ENCODE assay signal across 8 cellular contexts in the genomic region with DNA sequence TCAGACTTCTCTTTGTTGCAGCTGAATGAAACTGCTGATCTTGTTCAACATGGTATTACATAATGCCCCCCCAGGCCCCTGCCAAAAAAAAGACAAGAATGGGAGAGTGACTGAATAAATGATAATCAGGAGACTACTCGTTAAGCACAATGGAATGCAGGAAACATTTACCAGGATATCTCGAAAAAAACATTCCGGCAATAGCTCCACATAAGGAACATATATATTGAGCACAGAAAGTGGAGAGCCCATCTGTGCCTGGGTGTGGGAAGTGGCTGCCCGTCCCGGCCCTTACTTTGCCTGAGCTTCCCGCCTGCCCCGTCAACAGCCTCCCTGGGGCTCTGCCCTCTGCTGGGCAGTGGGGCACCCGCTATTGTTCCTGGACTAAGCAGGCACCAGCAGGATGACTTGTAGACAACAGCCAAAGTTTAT. TPM values are rescaled to one million over a fixed set of nuclear protein-coding genes. Genes with fewer than 3 reads are reported as not detected.
DNase-seq lines count a peak whose midpoint lies in the region; ATAC-seq, FAIRE-seq and TF ChIP-seq lines count a peak whose summit lies in the region.

No MANE protein-coding gene starts in this region.

- no peak overlapping the region for H3K27ac ChIP-seq in A549
- no peak overlapping the region for H3K27ac ChIP-seq in naive thymus-derived CD4-positive, alpha-beta T cell (ENCODE audit: low read depth, low read length)

- TF ChIP-seq CTCF in A549 (IDR thresholded peaks at IDR 0.05) (peak; percentile 43), kidney epithelial cell (IDR thresholded peaks at IDR 0.05; ENCODE audit: insufficient read depth, low read length, poor library complexity, severe bottlenecking) (peak; percentile 69)

- H3K9me3 Mint-ChIP-seq in naive thymus-derived CD4-positive, alpha-beta T cell, result peaks cover 0 to 1% (median 0%) of the 10 kb centered on the region in 11 donors

- intact Hi-C loops in naive thymus-derived CD4-positive, alpha-beta T cell (cut with micrococcal nuclease), result loop anchor here in 1 of 2 donors (1.0 kb wide), 1 partner anchor 262 kb away; no protein-coding TSS in a partner anchor

- 74% methylated on average over 8 of the region's 8 CpGs for WGBS in A549 (ENCODE audit: missing lambda C conversion rate)

- peak overlapping the region in 2 of 9 donors; percentile 43 to 62 for H3K27ac Mint-ChIP-seq in naive thymus-derived CD4-positive, alpha-beta T cell

- ATAC-seq in A549, result peak; percentile 72 to 84
- ATAC-seq in naive thymus-derived CD4-positive, alpha-beta T cell, result no peak

- POLR2A ChIA-PET in A549 (lab: Yijun Ruan, JAX), result interaction anchor here (2.6 kb wide), 1 partner anchor 13 kb away, joined by 18 read pairs; a partner anchor contains a TSS
- POLR2A ChIA-PET in naive thymus-derived CD4-positive, alpha-beta T cell (lab: Charles Lee), result interaction anchor here (0.6 kb wide), 1 partner anchor 193 kb away, joined by 3 read pairs; no protein-coding TSS in a partner anchor

- DNase-seq in A549 (ENCODE audit: low read depth in 1 of 2, low spot score in 1 of 2) (peak in 1 of 2 experiments; percentile 56), H54 (ENCODE audit: insufficient read length, low spot score) (peak; percentile 81), amniotic stem cell (lab: John Stamatoyannopoulos, UW) (peak; percentile 24), kidney epithelial cell (ENCODE audit: low read depth) (no peak), islet precursor cell (no peak), NCI-H2081 treated with DMSO at 0.1 percent for 48 hours (lab: John Stamatoyannopoulos, UW) (no peak)
- DNase-seq in activated CD4-positive, CD25-positive, alpha-beta regulatory T cell treated with anti-CD3 and anti-CD28 coated beads, Interleukin-2, amount 50 U/mL, for 72 hours, result no peak
- DNase-seq in naive thymus-derived CD4-positive, alpha-beta T cell, result no peak

- H3K4me1 Mint-ChIP-seq in naive thymus-derived CD4-positive, alpha-beta T cell, result peaks cover 4 to 14% (median 10%) of the 10 kb centered on the region in 7 donors

- no peaks in the 10 kb centered on the region for H3K9me3 ChIP-seq in A549
- no peaks in the 10 kb centered on the region for H3K9me3 ChIP-seq in naive thymus-derived CD4-positive, alpha-beta T cell (ENCODE audit: control insufficient read depth in 2 of 3, low read length in 3 of 3)

- H3K27me3 ChIP-seq in kidney epithelial cell (ENCODE audit: control insufficient read depth, insufficient read depth, low read length), result no peaks in the 10 kb centered on the region
- H3K27me3 ChIP-seq in naive thymus-derived CD4-positive, alpha-beta T cell (ENCODE audit: control insufficient read depth in 2 of 2, insufficient read depth in 2 of 2, low read length in 2 of 2), result no peaks in the 10 kb centered on the region

- peaks cover 13% of the 10 kb centered on the region for H3K4me1 ChIP-seq in A549
- H3K4me1 ChIP-seq in naive thymus-derived CD4-positive, alpha-beta T cell (ENCODE audit: control insufficient read depth in 2 of 2, insufficient read depth in 2 of 2, low read length in 2 of 2), result peaks cover 0 to 5% of the 10 kb centered on the region in 2 donors

- peak in 1 of 2 experiments; percentile 36; a peak in 2 of 5 replicates for TF ChIP-seq RAD21 in A549 (conservative IDR thresholded peaks at IDR 0.05 in 1 of 2, IDR thresholded peaks at IDR 0.05 in 1 of 2)

- H3K4me2 ChIP-seq in A549, result no peak overlapping the region

- TF ChIP-seq POLR2A in A549 (IDR thresholded peaks at IDR 0.05; ENCODE audit: low read length) (no peak), H54 (IDR thresholded peaks at IDR 0.05; ENCODE audit: low read depth, low read length) (no peak)

- no peak overlapping the region for H3K4me3 ChIP-seq in A549
- no peak overlapping the region for H3K4me3 ChIP-seq in kidney epithelial cell (ENCODE audit: low read depth, low read length)
- no peak overlapping the region for H3K4me3 ChIP-seq in naive thymus-derived CD4-positive, alpha-beta T cell (ENCODE audit: low read length)

- H3K36me3 ChIP-seq in kidney epithelial cell (ENCODE audit: control insufficient read depth, insufficient read depth, low read length), result no peaks in the 10 kb centered on the region
- H3K36me3 ChIP-seq in naive thymus-derived CD4-positive, alpha-beta T cell (ENCODE audit: control insufficient read depth in 2 of 3, insufficient read depth in 3 of 3, low read length in 3 of 3), result peaks cover 4 to 51% (median 7%) of the 10 kb centered on the region in 3 experiments

- CTCF ChIA-PET in A549 (lab: Yijun Ruan, JAX), result interaction anchor here (0.6 to 3.6 kb wide), 15 partner anchors 10 to 262 kb away, joined by 3 to 30 read pairs (median 3); a partner anchor contains a TSS
- CTCF ChIA-PET in naive thymus-derived CD4-positive, alpha-beta T cell (lab: Charles Lee), result no interaction called here

- TF ChIP-seq EP300 in A549 (IDR thresholded peaks at IDR 0.05), result no peak

- no peak overlapping the region for H3K4me3 Mint-ChIP-seq in naive thymus-derived CD4-positive, alpha-beta T cell

- FAIRE-seq in A549 (lab: Jason Lieb, UNC) (no peak), H54 (lab: Jason Lieb, UNC) (no peak)

- peaks cover 0 to 24% (median 3%) of the 10 kb centered on the region in 5 donors for H3K36me3 Mint-ChIP-seq in naive thymus-derived CD4-positive, alpha-beta T cell

- no peaks in the 10 kb centered on the region for H3K27me3 Mint-ChIP-seq in naive thymus-derived CD4-positive, alpha-beta T cell

TF ChIP-seq in A549, 52 proteins besides CTCF, POLR2A, EP300 and RAD21:
- TF ChIP-seq SREBF2 (IDR thresholded peaks at IDR 0.05) (no peak), SMC3 (IDR thresholded peaks at IDR 0.05) (peak; percentile 44; the same call in 1 of the 3 replicates), HOXB5 (CRISPR knock-in tag; IDR thresholded peaks at IDR 0.05) (no peak), HEYL (CRISPR knock-in tag; IDR thresholded peaks at IDR 0.05) (no peak), RFX5 (IDR thresholded peaks at IDR 0.05) (no peak), TFCP2L1 (CRISPR knock-in tag; IDR thresholded peaks at IDR 0.05) (no peak)
- TF ChIP-seq, protein P1, sequence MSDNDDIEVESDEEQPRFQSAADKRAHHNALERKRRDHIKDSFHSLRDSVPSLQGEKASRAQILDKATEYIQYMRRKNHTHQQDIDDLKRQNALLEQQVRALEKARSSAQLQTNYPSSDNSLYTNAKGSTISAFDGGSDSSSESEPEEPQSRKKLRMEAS (IDR thresholded peaks at IDR 0.05), result no peak
- TF ChIP-seq, protein P2, sequence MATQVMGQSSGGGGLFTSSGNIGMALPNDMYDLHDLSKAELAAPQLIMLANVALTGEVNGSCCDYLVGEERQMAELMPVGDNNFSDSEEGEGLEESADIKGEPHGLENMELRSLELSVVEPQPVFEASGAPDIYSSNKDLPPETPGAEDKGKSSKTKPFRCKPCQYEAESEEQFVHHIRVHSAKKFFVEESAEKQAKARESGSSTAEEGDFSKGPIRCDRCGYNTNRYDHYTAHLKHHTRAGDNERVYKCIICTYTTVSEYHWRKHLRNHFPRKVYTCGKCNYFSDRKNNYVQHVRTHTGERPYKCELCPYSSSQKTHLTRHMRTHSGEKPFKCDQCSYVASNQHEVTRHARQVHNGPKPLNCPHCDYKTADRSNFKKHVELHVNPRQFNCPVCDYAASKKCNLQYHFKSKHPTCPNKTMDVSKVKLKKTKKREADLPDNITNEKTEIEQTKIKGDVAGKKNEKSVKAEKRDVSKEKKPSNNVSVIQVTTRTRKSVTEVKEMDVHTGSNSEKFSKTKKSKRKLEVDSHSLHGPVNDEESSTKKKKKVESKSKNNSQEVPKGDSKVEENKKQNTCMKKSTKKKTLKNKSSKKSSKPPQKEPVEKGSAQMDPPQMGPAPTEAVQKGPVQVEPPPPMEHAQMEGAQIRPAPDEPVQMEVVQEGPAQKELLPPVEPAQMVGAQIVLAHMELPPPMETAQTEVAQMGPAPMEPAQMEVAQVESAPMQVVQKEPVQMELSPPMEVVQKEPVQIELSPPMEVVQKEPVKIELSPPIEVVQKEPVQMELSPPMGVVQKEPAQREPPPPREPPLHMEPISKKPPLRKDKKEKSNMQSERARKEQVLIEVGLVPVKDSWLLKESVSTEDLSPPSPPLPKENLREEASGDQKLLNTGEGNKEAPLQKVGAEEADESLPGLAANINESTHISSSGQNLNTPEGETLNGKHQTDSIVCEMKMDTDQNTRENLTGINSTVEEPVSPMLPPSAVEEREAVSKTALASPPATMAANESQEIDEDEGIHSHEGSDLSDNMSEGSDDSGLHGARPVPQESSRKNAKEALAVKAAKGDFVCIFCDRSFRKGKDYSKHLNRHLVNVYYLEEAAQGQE (IDR thresholded peaks at IDR 0.05), result no peak

RNA-seq across cellular contexts. Expression of a gene that starts 13.4 kb away (rescaled TPM):
- polyA plus RNA-seq in A549 (2011; rRNA removed) (9.3 and 9.9 TPM in 2 replicates), A549 (2017; fragmentation: RNase III; extraction: RNeasy Plus Mini Kit Qiagen cat#74134 plus additional on column Dnase treatment) (18.8 to 20.1 TPM (median 20.1 TPM) in 3 replicates)
- polyA plus RNA-seq in A549 (2012; cell fraction: cytosol; rRNA removed), result 12.2 and 16.1 TPM in 2 replicates
- 41.5 and 54.1 TPM in 2 replicates for polyA plus RNA-seq in A549 (2012; cell fraction: nucleus; rRNA removed)
- polyA minus RNA-seq in A549 (2011; rRNA and poly(A)+ RNA removed), result 15.7 and 16.0 TPM in 2 replicates
- 47.0 and 59.9 TPM in 2 replicates for total RNA-seq in kidney epithelial cell
- 10 to 100 TPM; 36.0 to 64.9 (median 48.2) TPM for total RNA-seq in naive thymus-derived CD4-positive, alpha-beta T cell
- 10 to 100 TPM; 11.8 to 22.4 TPM for polyA plus RNA-seq in naive thymus-derived CD4-positive, alpha-beta T cell

RNA-seq across cellular contexts. Expression of a gene that starts 23.4 kb away (rescaled TPM):
- polyA plus RNA-seq in A549 (2011; rRNA removed), result not detected in 2 replicates
- polyA plus RNA-seq in A549 (2012; cell fraction: cytosol; rRNA removed), result not detected in 2 replicates
- polyA plus RNA-seq in A549 (2012; cell fraction: nucleus; rRNA removed), result 0.04 TPM in 1 of 2 replicates, not detected in the other
- polyA plus RNA-seq in A549 (2017; fragmentation: RNase III; extraction: RNeasy Plus Mini Kit Qiagen cat#74134 plus additional on column Dnase treatment), result not detected in 3 replicates
- not detected in 2 replicates for polyA minus RNA-seq in A549 (2011; rRNA and poly(A)+ RNA removed)
- total RNA-seq in kidney epithelial cell, result 4.6 and 6.1 TPM in 2 replicates
- total RNA-seq in naive thymus-derived CD4-positive, alpha-beta T cell, result 1 to 10 TPM in 3 of 5 experiments, under 1 TPM in 2; 0.92 to 2.5 (median 1.8) TPM
- under 1 TPM; 0.18 to 0.44 TPM for polyA plus RNA-seq in naive thymus-derived CD4-positive, alpha-beta T cell

Comparison
In these comparisons a context has a peak if more than half of its experiments do, and no peak if none do; other contexts are left out.
1. DNase-seq: peak in H54 (single experiment) and amniotic stem cell (single experiment); none in kidney epithelial cell (single experiment), islet precursor cell (single experiment), activated CD4-positive, CD25-positive, alpha-beta regulatory T cell treated with anti-CD3 and anti-CD28 coated beads, Interleukin-2, amount 50 U/mL, for 72 hours (single experiment), naive thymus-derived CD4-positive, alpha-beta T cell (0 of 9) and NCI-H2081 treated with DMSO at 0.1 percent for 48 hours (single experiment).